In genomic region chr2:74549685-74549971, GRCh38 we compare ENCODE assay signal across 9 cellular contexts. TPM values are rescaled to one million over a fixed set of nuclear protein-coding genes. Genes with fewer than 3 reads are reported as not detected.
DNase-seq lines count a peak whose midpoint lies in the region; TF ChIP-seq lines count a peak whose summit lies in the region.
"Had no signal": no experiment of that assay in that cellular context is flagged by ENCODE, and none has a peak within 500 bp of the region (broad histone marks: within the 10 kb centered on the region; RNA-seq: fewer than 3 reads in every experiment).

No MANE protein-coding gene starts in this region.

- peak overlapping the region; percentile 23; the same call in 1 of the 2 replicates for H2AFZ ChIP-seq in KMS-11 (ENCODE audit: low read depth)
- H2AFZ ChIP-seq in neural progenitor cell (replicated peaks) = no peak overlapping the region

- peaks cover 35% of the 10 kb centered on the region for H3F3A ChIP-seq in neural progenitor cell (ENCODE audit: low read depth)

- H3K36me3 ChIP-seq in KMS-11 (ENCODE audit: insufficient read depth) (no peaks in the 10 kb centered on the region), neural progenitor cell (no peaks in the 10 kb centered on the region)

- H4K20me1 ChIP-seq in KMS-11 (ENCODE audit: insufficient read depth) (no peaks in the 10 kb centered on the region), neural progenitor cell (ENCODE audit: low read depth) (peaks cover 14% of the 10 kb centered on the region)

- H3K36me3 Mint-ChIP-seq in neural progenitor cell = peaks cover 26% of the 10 kb centered on the region

- H3K9ac ChIP-seq in KMS-11 = no peak overlapping the region
- H3K9ac ChIP-seq in neural progenitor cell = no peak overlapping the region

- H3K4me1 ChIP-seq in KMS-11 (ENCODE audit: low read depth, poor library complexity, severe bottlenecking) (peaks cover 8% of the 10 kb centered on the region), neural progenitor cell (peaks cover 11% of the 10 kb centered on the region)

- H3K79me2 ChIP-seq in KMS-11 (ENCODE audit: insufficient read depth, low read depth) (no peaks in the 10 kb centered on the region), neural progenitor cell (ENCODE audit: low read depth) (peaks cover 15% of the 10 kb centered on the region)

- peaks cover 21% of the 10 kb centered on the region for H3K27me3 Mint-ChIP-seq in neural progenitor cell (ENCODE audit: insufficient read depth, low read depth)

- H3K27ac Mint-ChIP-seq in neural progenitor cell = no peak overlapping the region

- POLR2A ChIA-PET in GM10248 (lab: Yijun Ruan, JAX) = no interaction called here

- H3K27me3 ChIP-seq in KMS-11 (ENCODE audit: insufficient read depth, low read depth) = peaks cover 19% of the 10 kb centered on the region; the same call in 1 of the 2 replicates
- H3K27me3 ChIP-seq in dorsolateral prefrontal cortex = peaks cover 0 to 14% (median 0%) of the 10 kb centered on the region in 45 donors
- peaks cover 46% of the 10 kb centered on the region for H3K27me3 ChIP-seq in neural progenitor cell

- CTCF ChIA-PET in GM10248 (lab: Yijun Ruan, JAX) = interaction anchor here (1.2 to 3.2 kb wide), 7 partner anchors 11 to 77 kb away, joined by 3 to 16 read pairs (median 4); partner anchors contain the start of genes AUP1, HTRA2 and MRPL53

- peak overlapping the region; percentile 67 for H3K4me3 Mint-ChIP-seq in neural progenitor cell

- TF ChIP-seq CTCF in KMS-11 (conservative IDR thresholded peaks at IDR 0.05; ENCODE audit: low read depth, low read length) = no peak
- TF ChIP-seq CTCF in dorsolateral prefrontal cortex (IDR thresholded peaks at IDR 0.05 in 54 of 56, conservative IDR thresholded peaks at IDR 0.05 in 2 of 56; ENCODE audit: low read depth in 1 of 56, partially characterized antibody in 56 of 56) = no peak
- TF ChIP-seq CTCF in neural progenitor cell (IDR thresholded peaks at IDR 0.05) = no peak
- TF ChIP-seq CTCF in GM10248 (IDR thresholded peaks at IDR 0.05; ENCODE audit: control extremely low read depth, extremely low read depth, low read depth, missing control alignments) = no peak

- peaks cover 23% of the 10 kb centered on the region for H3K4me1 Mint-ChIP-seq in neural progenitor cell

- DNase-seq in CD1c-positive myeloid dendritic cell (ENCODE audit: extremely low spot score) = peak; percentile 32
- peak in 1 of 10 donors; percentile 25 for DNase-seq in dorsolateral prefrontal cortex
- no peak for DNase-seq in neural progenitor cell (ENCODE audit: low spot score)
- DNase-seq in DMS153 treated with DMSO at 0.1 percent for 48 hours (lab: John Stamatoyannopoulos, UW; ENCODE audit: unreplicated experiment) = no peak
- DNase-seq in SK-N-DZ (ENCODE audit: low spot score) = no peak
- no peak for DNase-seq in COLO829 (ENCODE audit: low spot score)
- no peak for DNase-seq in GM10248 (ENCODE audit: extremely low spot score)
- DNase-seq: stimulated activated CD4-positive, alpha-beta T cell treated with anti-CD3 and anti-CD28 coated beads, Interleukin-2, amount 100 ng/mL, for 48 hours had no signal

- intact Hi-C loops in dorsolateral prefrontal cortex (cut with DNase I) = no loop called here

- H3K9me3 Mint-ChIP-seq in neural progenitor cell = no peaks in the 10 kb centered on the region

- H3K4me3 ChIP-seq in KMS-11 (IDR thresholded peaks at IDR 0.05; ENCODE audit: insufficient read depth, low read depth, low read length) = no peak overlapping the region
- H3K4me3 ChIP-seq in dorsolateral prefrontal cortex = peak overlapping the region in 57 of 59 donors; percentile 43 to 77 (median 63)
- H3K4me3 ChIP-seq in neural progenitor cell = peak overlapping the region; percentile 51

- H3K4me2 ChIP-seq in KMS-11 (no peak overlapping the region), neural progenitor cell (peak overlapping the region; percentile 74)

- H3K27ac ChIP-seq in KMS-11 (no peak overlapping the region), dorsolateral prefrontal cortex (no peak overlapping the region), neural progenitor cell (no peak overlapping the region)

- H3K9me3 ChIP-seq in neural progenitor cell (ENCODE audit: low read depth) = no peaks in the 10 kb centered on the region

RNA-seq across cellular contexts. Expression of gene LOXL3, which starts 4.1 kb away (rescaled TPM):
- total RNA-seq in dorsolateral prefrontal cortex (10 to 100 TPM in 8 of 120 experiments, 1 to 10 TPM in 112; 2.3 to 17.4 (median 6.7) TPM), neural progenitor cell (ENCODE audit: low replicate concordance) (24.2 and 39.1 TPM in 2 replicates)
- 28.0 and 30.1 TPM in 2 replicates for polyA plus RNA-seq in SK-N-DZ (2014; cell fraction: cytosol; rRNA removed)
- 55.3 and 55.5 TPM in 2 replicates for polyA plus RNA-seq in SK-N-DZ (2014; cell fraction: nucleus; rRNA removed)

RNA-seq across cellular contexts. Expression of gene DOK1, which starts 4.9 kb away (rescaled TPM):
- total RNA-seq in dorsolateral prefrontal cortex (10 to 100 TPM in 24 of 120 experiments, 1 to 10 TPM in 96; 3.4 to 17.7 (median 7.3) TPM), neural progenitor cell (ENCODE audit: low replicate concordance) (3.4 and 13.2 TPM in 2 replicates)
- 9.7 and 11.1 TPM in 2 replicates for polyA plus RNA-seq in SK-N-DZ (2014; cell fraction: cytosol; rRNA removed)
- 10.3 and 23.6 TPM in 2 replicates for polyA plus RNA-seq in SK-N-DZ (2014; cell fraction: nucleus; rRNA removed)

RNA-seq across cellular contexts. Expression of gene HTRA2, which starts 19.9 kb away (rescaled TPM):
- 10 to 100 TPM; 25.1 to 46.4 (median 34.3) TPM for total RNA-seq in dorsolateral prefrontal cortex
- total RNA-seq in neural progenitor cell (ENCODE audit: low replicate concordance) = 18.5 and 28.4 TPM in 2 replicates
- 61.5 and 73.7 TPM in 2 replicates for polyA plus RNA-seq in SK-N-DZ (2014; cell fraction: cytosol; rRNA removed)
- polyA plus RNA-seq in SK-N-DZ (2014; cell fraction: nucleus; rRNA removed) = 109 and 154 TPM in 2 replicates

RNA-seq across cellular contexts. Expression of gene AUP1, which starts 20.1 kb away (rescaled TPM):
- total RNA-seq in dorsolateral prefrontal cortex = 100 to 1,000 TPM in 1 of 120 experiments, 10 to 100 TPM in 119; 47.3 to 106 (median 69.1) TPM
- 47.9 and 73.7 TPM in 2 replicates for total RNA-seq in neural progenitor cell (ENCODE audit: low replicate concordance)
- polyA plus RNA-seq in SK-N-DZ (2014; cell fraction: cytosol; rRNA removed) = 181 and 194 TPM in 2 replicates
- 817 and 859 TPM in 2 replicates for polyA plus RNA-seq in SK-N-DZ (2014; cell fraction: nucleus; rRNA removed)

RNA-seq across cellular contexts. Expression of gene DQX1, which starts 23.6 kb away (rescaled TPM):
- total RNA-seq in dorsolateral prefrontal cortex (1 to 10 TPM in 61 of 120 experiments, under 1 TPM in 55, not detected in 4; 0.20 to 3.8 (median 1.0) TPM), neural progenitor cell (ENCODE audit: low replicate concordance) (0.11 and 0.71 TPM in 2 replicates)
- 0.22 and 0.33 TPM in 2 replicates for polyA plus RNA-seq in SK-N-DZ (2014; cell fraction: cytosol; rRNA removed)
- 7.7 and 10.3 TPM in 2 replicates for polyA plus RNA-seq in SK-N-DZ (2014; cell fraction: nucleus; rRNA removed)
